ENCODE assay signal across 19 cellular contexts in genomic region chr2:172454404-172455120, GRCh38. TPM values are rescaled to one million over a fixed set of nuclear protein-coding genes. Genes with fewer than 3 reads are reported as not detected.
DNase-seq lines count a peak whose midpoint lies in the region; ATAC-seq and TF ChIP-seq lines count a peak whose summit lies in the region.
"Had no signal": no experiment of that assay in that cellular context is flagged by ENCODE, and none has a peak within 500 bp of the region (broad histone marks: within the 10 kb centered on the region; RNA-seq: fewer than 3 reads in every experiment).

No MANE protein-coding gene starts in this region.

- peaks cover 49 to 62% of the 10 kb centered on the region in 2 donors for H3K4me1 Mint-ChIP-seq in natural killer cell
- H3K4me1 Mint-ChIP-seq in natural killer cell treated with Interleukin-12 subunit alpha and Interleukin-12 subunit beta and Interleukin-15 and Interleukin-18, amount 100 ng/mL, for 72 hours (ENCODE audit: low read depth in 2 of 2): peaks cover 15 to 41% of the 10 kb centered on the region in 2 donors

- ATAC-seq in natural killer cell (no peak), RWPE2 (ENCODE audit: low read depth) (peak; percentile 2; the same call in 1 of the 3 replicates), esophagus mucosa (peak; percentile 31), HG02981 (IDR thresholded peaks at IDR 0.05; ENCODE audit: unreplicated experiment) (no peak)
- no peak for ATAC-seq in natural killer cell treated with Interleukin-12 subunit alpha and Interleukin-12 subunit beta and Interleukin-15 and Interleukin-18, amount 100 ng/mL, for 72 hours
- ATAC-seq: Right ventricle myocardium inferior; stimulated activated memory B cell treated with anti-CD40 and anti-IgM and Interleukin-4, amounts not matched to agents 10 μg/mL and 1 μg/mL and 100 μg/mL, for 72 hours had no signal

- TF ChIP-seq EP300 in stomach (IDR thresholded peaks at IDR 0.05): no peak

- H3K27me3 ChIP-seq in RWPE2 (ENCODE audit: insufficient read depth, poor library complexity, severe bottlenecking): no peaks in the 10 kb centered on the region
- H3K27me3 ChIP-seq in stomach: no peaks in the 10 kb centered on the region

- TF ChIP-seq CTCF in natural killer cell (IDR thresholded peaks at IDR 0.05) (no peak), RWPE2 (IDR thresholded peaks at IDR 0.05; ENCODE audit: poor library complexity, severe bottlenecking) (no peak), stomach (IDR thresholded peaks at IDR 0.05) (no peak)

- DNase-seq in natural killer cell (no peak), RWPE2 (ENCODE audit: low spot score) (no peak), stomach (no peak), NCI-H128 (lab: John Stamatoyannopoulos, UW; ENCODE audit: unreplicated experiment) (no peak), NCI-H187 (lab: John Stamatoyannopoulos, UW) (no peak)
- no peak for DNase-seq in natural killer cell treated with Interleukin-12 subunit alpha and Interleukin-12 subunit beta and Interleukin-15 and Interleukin-18, amount 100 ng/mL, for 72 hours (ENCODE audit: low spot score)
- DNase-seq: DND-41; effector CD8-positive, alpha-beta T cell; KBM-7; NCI-H1694; NCI-H2171 treated with DMSO at 0.1 percent for 48 hours; stimulated activated CD4-positive, alpha-beta T cell treated with anti-CD3 and anti-CD28 coated beads, Interleukin-2, amount 100 ng/mL, for 24 hours had no signal

- H3K4me1 ChIP-seq in RWPE2 (ENCODE audit: insufficient read depth, poor library complexity, severe bottlenecking) (peaks cover 68% of the 10 kb centered on the region), stomach (peaks cover 15 to 71% (median 54%) of the 10 kb centered on the region in 4 donors)

- 39 to 54% (median 44%) methylated on average over 6 of the region's 6 CpGs for WGBS in stomach, 5 donors

- H3K4me3 ChIP-seq in RWPE2 (ENCODE audit: severe bottlenecking) (no peak overlapping the region), stomach (no peak overlapping the region)
- H3K4me3 ChIP-seq: prostate gland, thoracic aorta had no signal

- H3K27me3 Mint-ChIP-seq in natural killer cell (ENCODE audit: low read depth in 2 of 2): no peaks in the 10 kb centered on the region
- H3K27me3 Mint-ChIP-seq in natural killer cell treated with Interleukin-12 subunit alpha and Interleukin-12 subunit beta and Interleukin-15 and Interleukin-18, amount 100 ng/mL, for 72 hours: no peaks in the 10 kb centered on the region

- H3K36me3 Mint-ChIP-seq in natural killer cell: no peaks in the 10 kb centered on the region
- no peaks in the 10 kb centered on the region for H3K36me3 Mint-ChIP-seq in natural killer cell treated with Interleukin-12 subunit alpha and Interleukin-12 subunit beta and Interleukin-15 and Interleukin-18, amount 100 ng/mL, for 72 hours
- H3K36me3 Mint-ChIP-seq: stimulated activated memory B cell treated with anti-CD40 and anti-IgM and Interleukin-4, amounts not matched to agents 10 μg/mL and 1 μg/mL and 100 μg/mL, for 72 hours had no signal

- H3K36me3 ChIP-seq in RWPE2 (ENCODE audit: low read depth) (peaks cover 25% of the 10 kb centered on the region), stomach (no peaks in the 10 kb centered on the region)
- H3K36me3 ChIP-seq: prostate gland, thoracic aorta had no signal

- H3K4me3 Mint-ChIP-seq in natural killer cell: no peak overlapping the region
- no peak overlapping the region for H3K4me3 Mint-ChIP-seq in natural killer cell treated with Interleukin-12 subunit alpha and Interleukin-12 subunit beta and Interleukin-15 and Interleukin-18, amount 100 ng/mL, for 72 hours
- H3K4me3 Mint-ChIP-seq: neural crest cell; stimulated activated memory B cell treated with anti-CD40 and anti-IgM and Interleukin-4, amounts not matched to agents 10 μg/mL and 1 μg/mL and 100 μg/mL, for 72 hours had no signal

- H3K27ac ChIP-seq in RWPE2 (ENCODE audit: poor library complexity, severe bottlenecking): peak overlapping the region; percentile 98
- H3K27ac ChIP-seq in stomach: peak overlapping the region; percentile 20 to 65 (median 54)
- H3K27ac ChIP-seq: thoracic aorta had no signal

- H3K9me3 Mint-ChIP-seq in natural killer cell: no peaks in the 10 kb centered on the region
- no peaks in the 10 kb centered on the region for H3K9me3 Mint-ChIP-seq in natural killer cell treated with Interleukin-12 subunit alpha and Interleukin-12 subunit beta and Interleukin-15 and Interleukin-18, amount 100 ng/mL, for 72 hours
- H3K9me3 Mint-ChIP-seq: neural crest cell; stimulated activated memory B cell treated with anti-CD40 and anti-IgM and Interleukin-4, amounts not matched to agents 10 μg/mL and 1 μg/mL and 100 μg/mL, for 72 hours had no signal

- intact Hi-C loops in natural killer cell (cut with micrococcal nuclease) (no loop called here), stomach (cut with DNase I; ENCODE audit: low total_unique reads) (no loop called here)

- peak overlapping the region; percentile 57 to 70 for H3K27ac Mint-ChIP-seq in natural killer cell
- no peak overlapping the region for H3K27ac Mint-ChIP-seq in natural killer cell treated with Interleukin-12 subunit alpha and Interleukin-12 subunit beta and Interleukin-15 and Interleukin-18, amount 100 ng/mL, for 72 hours
- H3K27ac Mint-ChIP-seq: stimulated activated memory B cell treated with anti-CD40 and anti-IgM and Interleukin-4, amounts not matched to agents 10 μg/mL and 1 μg/mL and 100 μg/mL, for 72 hours had no signal

- TF ChIP-seq POLR2A in stomach (IDR thresholded peaks at IDR 0.05): no peak

- H3K9me3 ChIP-seq in RWPE2 (ENCODE audit: severe bottlenecking) (no peaks in the 10 kb centered on the region), stomach (no peaks in the 10 kb centered on the region)
- H3K9me3 ChIP-seq: prostate gland, thoracic aorta had no signal

RNA-seq across cellular contexts. Expression of gene ITGA6, which starts 27.2 kb away (rescaled TPM):
- 10 to 100 TPM; 34.0 to 52.8 (median 38.3) TPM for total RNA-seq in natural killer cell
- total RNA-seq in natural killer cell treated with Interleukin-12 subunit alpha and Interleukin-12 subunit beta and Interleukin-15 and Interleukin-18, amount 100 ng/mL, for 72 hours: 10 to 100 TPM; 15.6 to 36.9 TPM
- 65.2 TPM for total RNA-seq in esophagus mucosa
- total RNA-seq in stomach: 100 to 1,000 TPM in 3 of 5 donors, 10 to 100 TPM in 2; 20.4 to 391 (median 212) TPM
- 10 to 100 TPM; 10.7 to 19.5 (median 18.4) TPM for polyA plus RNA-seq in stomach

Comparison
In these comparisons a context has a peak if more than half of its experiments do, and no peak if none do; other contexts are left out.
1. H3K27ac Mint-ChIP-seq: peak in natural killer cell (2 of 2); none in natural killer cell treated with Interleukin-12 subunit alpha and Interleukin-12 subunit beta and Interleukin-15 and Interleukin-18, amount 100 ng/mL, for 72 hours (0 of 2).
2. ATAC-seq: peak in RWPE2 (single experiment) and esophagus mucosa (single experiment); none in natural killer cell (0 of 3), natural killer cell treated with Interleukin-12 subunit alpha and Interleukin-12 subunit beta and Interleukin-15 and Interleukin-18, amount 100 ng/mL, for 72 hours (0 of 2) and HG02981 (single experiment).